Comparison of ENCODE assay signal across 1 cellular context in the genomic region with DNA sequence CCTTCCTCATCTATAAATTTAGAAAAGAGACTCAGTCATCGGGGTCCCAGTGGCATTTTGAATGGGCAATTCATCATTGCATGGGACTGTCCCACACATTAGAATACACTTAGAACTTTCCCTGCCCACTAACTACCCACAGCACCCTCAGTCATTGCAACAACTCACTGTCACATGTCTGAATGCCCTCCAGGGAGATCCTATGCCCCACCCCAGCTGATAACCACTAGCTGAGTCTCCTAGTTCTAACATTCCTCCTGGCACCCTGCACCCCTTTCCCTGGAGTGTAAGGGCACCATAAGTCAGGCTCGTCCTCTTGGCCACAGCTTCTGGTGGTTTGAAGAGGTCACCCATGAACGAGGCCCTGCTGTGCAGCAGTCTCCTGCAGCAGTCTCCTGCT.
TF ChIP-seq lines count a peak whose summit lies in the region.

No MANE protein-coding gene starts in this region.

TF ChIP-seq in HEK293, 187 proteins besides CTCF, POLR2A, EP300 and RAD21 (continued from another document):
- TF ChIP-seq, protein P1, sequence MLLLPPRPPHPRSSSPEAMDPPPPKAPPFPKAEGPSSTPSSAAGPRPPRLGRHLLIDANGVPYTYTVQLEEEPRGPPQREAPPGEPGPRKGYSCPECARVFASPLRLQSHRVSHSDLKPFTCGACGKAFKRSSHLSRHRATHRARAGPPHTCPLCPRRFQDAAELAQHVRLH (tag by site-specific recombination; IDR thresholded peaks at IDR 0.05) = no peak
- TF ChIP-seq PATZ1 (tag by site-specific recombination; IDR thresholded peaks at IDR 0.05) (no peak), ATF2 (tag by site-specific recombination; IDR thresholded peaks at IDR 0.05; ENCODE audit: low read depth) (no peak), ZNF37A (tag by site-specific recombination; IDR thresholded peaks at IDR 0.05) (no peak)
- TF ChIP-seq, protein P2, sequence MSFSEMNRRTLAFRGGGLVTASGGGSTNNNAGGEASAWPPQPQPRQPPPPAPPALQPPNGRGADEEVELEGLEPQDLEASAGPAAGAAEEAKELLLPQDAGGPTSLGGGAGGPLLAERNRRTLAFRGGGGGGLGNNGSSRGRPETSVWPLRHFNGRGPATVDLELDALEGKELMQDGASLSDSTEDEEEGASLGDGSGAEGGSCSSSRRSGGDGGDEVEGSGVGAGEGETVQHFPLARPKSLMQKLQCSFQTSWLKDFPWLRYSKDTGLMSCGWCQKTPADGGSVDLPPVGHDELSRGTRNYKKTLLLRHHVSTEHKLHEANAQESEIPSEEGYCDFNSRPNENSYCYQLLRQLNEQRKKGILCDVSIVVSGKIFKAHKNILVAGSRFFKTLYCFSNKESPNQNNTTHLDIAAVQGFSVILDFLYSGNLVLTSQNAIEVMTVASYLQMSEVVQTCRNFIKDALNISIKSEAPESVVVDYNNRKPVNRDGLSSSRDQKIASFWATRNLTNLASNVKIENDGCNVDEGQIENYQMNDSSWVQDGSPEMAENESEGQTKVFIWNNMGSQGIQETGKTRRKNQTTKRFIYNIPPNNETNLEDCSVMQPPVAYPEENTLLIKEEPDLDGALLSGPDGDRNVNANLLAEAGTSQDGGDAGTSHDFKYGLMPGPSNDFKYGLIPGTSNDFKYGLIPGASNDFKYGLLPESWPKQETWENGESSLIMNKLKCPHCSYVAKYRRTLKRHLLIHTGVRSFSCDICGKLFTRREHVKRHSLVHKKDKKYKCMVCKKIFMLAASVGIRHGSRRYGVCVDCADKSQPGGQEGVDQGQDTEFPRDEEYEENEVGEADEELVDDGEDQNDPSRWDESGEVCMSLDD (tag by site-specific recombination; IDR thresholded peaks at IDR 0.05) = no peak
